8 cellular contexts compared by ENCODE assay signal in genomic region chr12:94874086-94874985, GRCh38.
A peak's percentile ranks its signal among the peaks of the same experiment; 100 is the strongest.
DNase-seq lines count a peak whose midpoint lies in the region; ATAC-seq, FAIRE-seq and TF ChIP-seq lines count a peak whose summit lies in the region.

No MANE protein-coding gene starts in this region.

- no peak for FAIRE-seq in GM19239 (lab: Jason Lieb, UNC)

- peaks cover 44% of the 10 kb centered on the region for H3K27me3 ChIP-seq in NT2/D1 (ENCODE audit: insufficient read depth, insufficient read length)
- H3K27me3 ChIP-seq in esophagus squamous epithelium, result peaks cover 3 to 74% (median 12%) of the 10 kb centered on the region in 4 donors
- no peaks in the 10 kb centered on the region for H3K27me3 ChIP-seq in prostate gland (replicated peaks; ENCODE audit: insufficient read depth)

- TF ChIP-seq CTCF in esophagus squamous epithelium (IDR thresholded peaks at IDR 0.05) (no peak), prostate gland (IDR thresholded peaks at IDR 0.05) (no peak)

- 13 to 19% methylated on average over 34 of the region's 38 CpGs for WGBS in esophagus squamous epithelium, 2 donors
- whole genome bisulfite sequencing in prostate gland, result 7% methylated on average over 38 of the region's 38 CpGs

- no peaks in the 10 kb centered on the region for H3K36me3 ChIP-seq in ES-I3 (ENCODE audit: insufficient read depth, low read length)
- H3K36me3 ChIP-seq in NT2/D1 (ENCODE audit: insufficient read depth, insufficient read length, low read length), result no peaks in the 10 kb centered on the region
- H3K36me3 ChIP-seq in esophagus squamous epithelium, result no peaks in the 10 kb centered on the region
- H3K36me3 ChIP-seq in prostate gland, result no peaks in the 10 kb centered on the region

- H3K9me3 ChIP-seq in ES-I3 (ENCODE audit: control insufficient read depth, insufficient read depth, low read length) (no peaks in the 10 kb centered on the region), NT2/D1 (ENCODE audit: insufficient read depth, low read length) (no peaks in the 10 kb centered on the region), esophagus squamous epithelium (no peaks in the 10 kb centered on the region), prostate gland (no peaks in the 10 kb centered on the region)

- DNase-seq in NT2/D1 (ENCODE audit: low read depth, low spot score), result no peak
- no peak for DNase-seq in esophagus squamous epithelium (lab: John Stamatoyannopoulos, UW)
- DNase-seq in prostate gland (ENCODE audit: low spot score), result no peak
- no peak for DNase-seq in NCI-H2107 (lab: John Stamatoyannopoulos, UW)
- no peak for DNase-seq in GM19239 (ENCODE audit: insufficient read length, low spot score)

- H3K27ac ChIP-seq in esophagus squamous epithelium (no peak overlapping the region), prostate gland (peak overlapping the region; percentile 70)

- intact Hi-C loops in esophagus squamous epithelium (cut with DNase I) (loop anchor here (10.0 kb wide), 1 partner anchor 330 kb away; no protein-coding TSS in a partner anchor), prostate gland (cut with DNase I) (no loop called here)

- H3K4me3 ChIP-seq in NT2/D1 (ENCODE audit: insufficient read length, low read depth) (peak overlapping the region; percentile 60), esophagus squamous epithelium (peak overlapping the region; percentile 35 to 76 (median 50)), prostate gland (peak overlapping the region; percentile 58 to 64)

- no peak for ATAC-seq in HG02763 (IDR thresholded peaks at IDR 0.05; ENCODE audit: unreplicated experiment)
- no peak for ATAC-seq in HG02938 (IDR thresholded peaks at IDR 0.05; ENCODE audit: unreplicated experiment)

- TF ChIP-seq POLR2A in esophagus squamous epithelium (IDR thresholded peaks at IDR 0.05) (no peak), prostate gland (IDR thresholded peaks at IDR 0.05) (no peak)

- H3K4me1 ChIP-seq in ES-I3 (ENCODE audit: insufficient read depth, low read length) (no peaks in the 10 kb centered on the region), NT2/D1 (ENCODE audit: insufficient read depth, insufficient read length) (peaks cover 4% of the 10 kb centered on the region), esophagus squamous epithelium (peaks cover 10 to 39% (median 18%) of the 10 kb centered on the region in 3 donors), prostate gland (replicated peaks) (no peaks in the 10 kb centered on the region)

- H3K9ac ChIP-seq in ES-I3 (ENCODE audit: low read depth, low read length) (peak overlapping the region; percentile 77), NT2/D1 (ENCODE audit: insufficient read length, low read depth) (peak overlapping the region; percentile 81)

Comparison
In these comparisons a context has a peak if more than half of its experiments do, and no peak if none do; other contexts are left out.
1. H3K27ac ChIP-seq: peak in prostate gland (2 of 2); none in esophagus squamous epithelium (0 of 4).
2. Peak in every context shown above with its lines, with median percentiles within 50 percentile points of each other: H3K4me3 ChIP-seq.